Comparison of ENCODE assay signal across 17 cellular contexts in genomic region chr4:146643812-146644401, GRCh38. TPM values are rescaled to one million over a fixed set of nuclear protein-coding genes. Genes with fewer than 3 reads are reported as not detected.
DNase-seq lines count a peak whose midpoint lies in the region; ATAC-seq, FAIRE-seq and TF ChIP-seq lines count a peak whose summit lies in the region.
"Had no signal": no experiment of that assay in that cellular context is flagged by ENCODE, and none has a peak within 500 bp of the region (broad histone marks: within the 10 kb centered on the region; RNA-seq: fewer than 3 reads in every experiment).

No MANE protein-coding gene starts in this region.

- no peak overlapping the region for H2BK20ac ChIP-seq in H1 (ENCODE audit: low read length)

- H3K4ac ChIP-seq in H1 (replicated peaks; ENCODE audit: insufficient read length, low read depth, low read length) = no peak overlapping the region
- H3K4ac ChIP-seq in neuronal stem cell (ENCODE audit: low read length) = no peak overlapping the region

- no peaks in the 10 kb centered on the region for H3K4me1 Mint-ChIP-seq in natural killer cell
- H3K4me1 Mint-ChIP-seq: central memory CD8-positive, alpha-beta T cell had no signal

- H2AFZ ChIP-seq in H1 (ENCODE audit: low read length) (no peak overlapping the region), neuronal stem cell (ENCODE audit: low read length) (no peak overlapping the region)

- no peak overlapping the region for H3K9ac ChIP-seq in H1 (replicated peaks in 1 of 4; ENCODE audit: extremely low read depth in 1 of 4, low read depth in 3 of 4, low read length in 3 of 4)
- H3K9ac ChIP-seq in neuronal stem cell (ENCODE audit: low read depth, low read length, poor library complexity) = no peak overlapping the region

- peak; percentile 27 for DNase-seq in DMS 273 (lab: John Stamatoyannopoulos, UW; ENCODE audit: unreplicated experiment)
- no peak for DNase-seq in DMS 273 treated with DMSO at 0.1 percent for 48 hours (lab: John Stamatoyannopoulos, UW)
- peak; percentile 13 for DNase-seq in NB4 (ENCODE audit: low read depth)
- DNase-seq in H1 (ENCODE audit: low read depth in 1 of 2, low spot score in 2 of 2) = no peak
- DNase-seq in neuronal stem cell (ENCODE audit: low spot score) = peak; percentile 57
- no peak for DNase-seq in natural killer cell
- no peak for DNase-seq in HTR-8/SVneo (ENCODE audit: insufficient read length, low spot score)
- DNase-seq in esophagus muscularis mucosa (ENCODE audit: extremely low spot score) = no peak
- DNase-seq: activated T-cell treated with anti-CD3 and anti-CD28 coated beads, Interleukin-2, amount 50 U/mL, for 1 hour; glutamatergic neuron; NCI-H526 had no signal

- H4K91ac ChIP-seq in H1 (replicated peaks; ENCODE audit: insufficient read length, low read length) = no peak overlapping the region
- no peak overlapping the region for H4K91ac ChIP-seq in neuronal stem cell (ENCODE audit: low read depth, low read length, poor library complexity)

- H2BK5ac ChIP-seq in H1 (ENCODE audit: low read depth, low read length) (no peak overlapping the region), neuronal stem cell (ENCODE audit: low read length) (no peak overlapping the region)

- peaks cover 38% of the 10 kb centered on the region for H3K36me3 Mint-ChIP-seq in natural killer cell

- H3K27me3 ChIP-seq in H1 (replicated peaks in 1 of 4; ENCODE audit: control insufficient read depth in 3 of 4, extremely low read depth in 1 of 4, insufficient read depth in 3 of 4, low read length in 3 of 4) (peaks cover 70 to 99% (median 86%) of the 10 kb centered on the region in 4 experiments), neuronal stem cell (ENCODE audit: control insufficient read depth in 3 of 3, insufficient read depth in 3 of 3, low read depth in 1 of 3, low read length in 3 of 3) (peaks cover 30 to 97% (median 64%) of the 10 kb centered on the region in 3 experiments), esophagus muscularis mucosa (peaks cover 0 to 77% (median 40%) of the 10 kb centered on the region in 4 donors)

- no peaks in the 10 kb centered on the region for H3K79me1 ChIP-seq in H1 (ENCODE audit: low read depth, low read length)
- peaks cover 3% of the 10 kb centered on the region for H3K79me1 ChIP-seq in neuronal stem cell (ENCODE audit: low read depth, low read length)

- H3K23ac ChIP-seq in H1 (ENCODE audit: insufficient read length) (no peak overlapping the region), neuronal stem cell (ENCODE audit: low read depth, low read length, poor library complexity) (no peak overlapping the region)

- TF ChIP-seq RAD21 in H1 (IDR thresholded peaks at IDR 0.05 in 1 of 2, conservative IDR thresholded peaks at IDR 0.05 in 1 of 2; ENCODE audit: low read depth in 2 of 2, low read length in 2 of 2) = no peak

- H3K27ac Mint-ChIP-seq in natural killer cell = no peak overlapping the region

- peaks cover 59 to 88% of the 10 kb centered on the region in 2 donors for H3K27me3 Mint-ChIP-seq in natural killer cell (ENCODE audit: low read depth in 2 of 2)

- CTCF ChIA-PET in H1 (lab: Charles Lee; ENCODE audit: partially characterized antibody) = interaction anchor here (1.1 to 1.5 kb wide), 2 partner anchors 10 to 44 kb away, joined by 3 to 6 read pairs; no protein-coding TSS in a partner anchor

- no peak overlapping the region for H4K8ac ChIP-seq in H1 (ENCODE audit: extremely low read depth, insufficient read depth, low read length)
- H4K8ac ChIP-seq in neuronal stem cell (ENCODE audit: low read depth, low read length) = no peak overlapping the region

- H3K36me3 ChIP-seq in H1 (ENCODE audit: control insufficient read depth in 2 of 4, insufficient read depth in 4 of 4, low read length in 3 of 4) = peaks cover 0 to 3% (median 0%) of the 10 kb centered on the region in 4 experiments; a peak in 1 of 8 replicates
- no peaks in the 10 kb centered on the region for H3K36me3 ChIP-seq in neuronal stem cell (replicated peaks in 1 of 2; ENCODE audit: control insufficient read depth in 2 of 2, insufficient read depth in 2 of 2, low read length in 2 of 2)
- H3K36me3 ChIP-seq in esophagus muscularis mucosa = no peaks in the 10 kb centered on the region

- peaks cover 9% of the 10 kb centered on the region in 2 experiments for H4K20me1 ChIP-seq in H1 (replicated peaks in 1 of 2; ENCODE audit: control insufficient read depth in 1 of 2, insufficient read depth in 2 of 2, low read length in 2 of 2)

- intact Hi-C loops in natural killer cell (cut with micrococcal nuclease) (no loop called here), esophagus muscularis mucosa (cut with DNase I) (no loop called here)

- no peak for TF ChIP-seq POLR2A in NB4 (IDR thresholded peaks at IDR 0.05; ENCODE audit: extremely low read depth, insufficient read length)
- no peak for TF ChIP-seq POLR2A in H1 (IDR thresholded peaks at IDR 0.05; ENCODE audit: control extremely low read depth in 1 of 2, low read depth in 2 of 2, low read length in 2 of 2)
- no peak for TF ChIP-seq POLR2A in esophagus muscularis mucosa (IDR thresholded peaks at IDR 0.05; ENCODE audit: low read depth)

- no peak for FAIRE-seq in H1 (lab: Jason Lieb, UNC)
- FAIRE-seq in HTR-8/SVneo (lab: Jason Lieb, UNC) = no peak
- FAIRE-seq: G401.6 had no signal

- H3K4me3 Mint-ChIP-seq in natural killer cell = no peak overlapping the region
- H3K4me3 Mint-ChIP-seq: central memory CD8-positive, alpha-beta T cell had no signal

- ATAC-seq in natural killer cell = no peak

- H2BK12ac ChIP-seq in H1 (ENCODE audit: low read depth, low read length) (no peak overlapping the region), neuronal stem cell (ENCODE audit: low read length) (no peak overlapping the region)

- no peak overlapping the region for H4K5ac ChIP-seq in H1 (ENCODE audit: insufficient read length, low read depth, low read length)

- no peak overlapping the region for H2AK5ac ChIP-seq in H1 (ENCODE audit: low read depth, low read length)
- no peak overlapping the region for H2AK5ac ChIP-seq in neuronal stem cell (ENCODE audit: low read depth, low read length)

- H3K23me2 ChIP-seq in H1 (ENCODE audit: low read depth, low read length) = peaks cover 4% of the 10 kb centered on the region; the same call in 1 of the 2 replicates

- H3K4me2 ChIP-seq in H1 (ENCODE audit: insufficient read depth in 1 of 2, low read depth in 2 of 2, low read length in 2 of 2) = no peak overlapping the region
- H3K4me2 ChIP-seq in neuronal stem cell (ENCODE audit: insufficient read depth, low read length, poor library complexity, severe bottlenecking) = no peak overlapping the region

- TF ChIP-seq CTCF in NB4 (IDR thresholded peaks at IDR 0.05; ENCODE audit: low read depth, low read length) (no peak), H1 (IDR thresholded peaks at IDR 0.05; ENCODE audit: control extremely low read depth in 1 of 3, insufficient read depth in 1 of 3, low read depth in 1 of 3, low read length in 3 of 3) (no peak), natural killer cell (IDR thresholded peaks at IDR 0.05) (no peak), esophagus muscularis mucosa (IDR thresholded peaks at IDR 0.05) (no peak)

- 14% methylated on average over 6 of the region's 6 CpGs; no CpG with 5 or more reads in 1 of the 2 experiments for WGBS in H1 (ENCODE audit: extremely low coverage in 1 of 2, insufficient coverage in 1 of 2, insufficient read length in 1 of 2, insufficient replicate concordance in 2 of 2, low coverage in 1 of 2, low lambda C conversion rate in 2 of 2, missing lambda C conversion rate in 1 of 2), 2 experiments
- no CpG with 5 or more reads among the region's 6 CpGs for WGBS in neuronal stem cell (ENCODE audit: extremely low coverage in 2 of 2, insufficient read length in 2 of 2, insufficient replicate concordance in 1 of 2), 2 donors
- 2% methylated on average over 6 of the region's 6 CpGs for WGBS in esophagus muscularis mucosa

- no peaks in the 10 kb centered on the region for H3K9me3 ChIP-seq in H1 (ENCODE audit: insufficient read depth in 2 of 2, low read depth in 1 of 2, low read length in 1 of 2)
- H3K9me3 ChIP-seq in neuronal stem cell (replicated peaks in 1 of 2; ENCODE audit: control insufficient read depth in 2 of 2, insufficient read depth in 1 of 2, low read depth in 1 of 2, low read length in 2 of 2) = peaks cover 3 to 5% of the 10 kb centered on the region in 2 donors
- peaks cover 0 to 9% (median 0%) of the 10 kb centered on the region in 4 donors for H3K9me3 ChIP-seq in esophagus muscularis mucosa

- H3K18ac ChIP-seq in H1 (ENCODE audit: extremely low read depth, low read length) (no peak overlapping the region), neuronal stem cell (ENCODE audit: low read length) (no peak overlapping the region)

- H3K4me3 ChIP-seq in NB4 (ENCODE audit: low read depth, low read length) (no peak overlapping the region), H1 (ENCODE audit: extremely low read depth in 1 of 4, insufficient read depth in 2 of 4, low read depth in 3 of 4, low read length in 4 of 4) (no peak overlapping the region), neuronal stem cell (ENCODE audit: low read length in 2 of 2) (no peak overlapping the region), esophagus muscularis mucosa (no peak overlapping the region)
- H3K4me3 ChIP-seq: skin epidermis had no signal

- H3K9me3 Mint-ChIP-seq in natural killer cell = peaks cover 2 to 3% of the 10 kb centered on the region in 2 donors
- H3K9me3 Mint-ChIP-seq: central memory CD8-positive, alpha-beta T cell had no signal

- peaks cover 0 to 15% (median 10%) of the 10 kb centered on the region in 4 experiments; a peak in 6 of 7 replicates for H3K4me1 ChIP-seq in H1 (replicated peaks in 1 of 4; ENCODE audit: control insufficient read depth in 3 of 4, insufficient read depth in 4 of 4, low read length in 3 of 4)
- H3K4me1 ChIP-seq in neuronal stem cell (ENCODE audit: control insufficient read depth in 2 of 2, insufficient read depth in 1 of 2, low read depth in 1 of 2, low read length in 2 of 2) = peaks cover 4 to 9% of the 10 kb centered on the region in 2 donors
- peaks cover 6 to 29% (median 23%) of the 10 kb centered on the region in 4 donors for H3K4me1 ChIP-seq in esophagus muscularis mucosa

- H2BK120ac ChIP-seq in H1 (replicated peaks; ENCODE audit: low read depth, low read length) (no peak overlapping the region), neuronal stem cell (ENCODE audit: low read depth, low read length) (no peak overlapping the region)

- no peak overlapping the region for H3K27ac ChIP-seq in H1 (ENCODE audit: low read depth, low read length)
- H3K27ac ChIP-seq in neuronal stem cell (replicated peaks; ENCODE audit: low read length) = no peak overlapping the region
- no peak overlapping the region for H3K27ac ChIP-seq in esophagus muscularis mucosa (replicated peaks in 1 of 4)
- H3K27ac ChIP-seq: 22Rv1, skin epidermis had no signal

- H3K56ac ChIP-seq in H1 (replicated peaks; ENCODE audit: insufficient read length, low read depth, low read length) = no peak overlapping the region

- H3K14ac ChIP-seq in H1 (ENCODE audit: insufficient read length) = no peak overlapping the region
- no peak overlapping the region for H3K14ac ChIP-seq in neuronal stem cell (ENCODE audit: low read length)

- no peaks in the 10 kb centered on the region for H3K79me2 ChIP-seq in H1 (ENCODE audit: control insufficient read depth in 1 of 2, insufficient read depth in 2 of 2, low read length in 2 of 2)

- H2BK15ac ChIP-seq in H1 (ENCODE audit: low read length) = no peak overlapping the region
- no peak overlapping the region for H2BK15ac ChIP-seq in neuronal stem cell (ENCODE audit: low read length)

- TF ChIP-seq EP300 in H1 (IDR thresholded peaks at IDR 0.05; ENCODE audit: borderline replicate concordance in 1 of 2, low read depth in 2 of 2, low read length in 2 of 2) (no peak), esophagus muscularis mucosa (IDR thresholded peaks at IDR 0.05) (no peak)

- POLR2A ChIA-PET in H1 (lab: Charles Lee; ENCODE audit: partially characterized antibody) = no interaction called here

RNA-seq across cellular contexts. Expression of gene POU4F2, which starts 5.2 kb away (rescaled TPM):
- total RNA-seq in H1 (2021; fragmentation: NEBNext Ultra II Directional; extraction: Animal tissue kit (Norgen Biotek cat#: 25700)) = not detected in 2 replicates
- not detected in 2 replicates for polyA plus RNA-seq in H1 (2011; rRNA removed)
- polyA plus RNA-seq in H1 (2011; cell fraction: cytosol; rRNA removed) = not detected
- not detected for polyA plus RNA-seq in H1 (2011; cell fraction: nucleus; rRNA removed)
- polyA plus RNA-seq in H1 (2012, experiment 1 of 2) = not detected in 4 replicates
- not detected for polyA plus RNA-seq in H1 (2012, experiment 2 of 2)
- polyA plus RNA-seq in H1 (2013, experiment 1 of 2) = not detected
- polyA plus RNA-seq in H1 (2013, experiment 2 of 2) = not detected
- polyA minus RNA-seq in H1 (2011; rRNA and poly(A)+ RNA removed) = not detected in 2 replicates
- polyA minus RNA-seq in H1 (2011; cell fraction: cytosol; rRNA and poly(A)+ RNA removed) = not detected
- not detected for polyA minus RNA-seq in H1 (2011; cell fraction: nucleus; rRNA and poly(A)+ RNA removed)
- 0.01 TPM for polyA plus RNA-seq in neuronal stem cell (2013, experiment 1 of 2)
- polyA plus RNA-seq in neuronal stem cell (2013, experiment 2 of 2) = not detected
- total RNA-seq in natural killer cell = not detected
- not detected for total RNA-seq in esophagus muscularis mucosa
- total RNA-seq: mononuclear cell; T-helper 2 cell treated with Interferon-gamma antibody and Interleukin-4, amounts not matched to agents 100 ng/mL and 5 ng/mL, for 36 hours had no signal

Comparison
In these comparisons a context has a peak if more than half of its experiments do, and no peak if none do; other contexts are left out.
1. DNase-seq: peak in DMS 273 (single experiment), NB4 (single experiment) and neuronal stem cell (single experiment); none in DMS 273 treated with DMSO at 0.1 percent for 48 hours (single experiment), H1 (0 of 2), natural killer cell (single experiment), HTR-8/SVneo (single experiment) and esophagus muscularis mucosa (single experiment).